Comparison of ENCODE assay signal across 3 cellular contexts in the genomic region with DNA sequence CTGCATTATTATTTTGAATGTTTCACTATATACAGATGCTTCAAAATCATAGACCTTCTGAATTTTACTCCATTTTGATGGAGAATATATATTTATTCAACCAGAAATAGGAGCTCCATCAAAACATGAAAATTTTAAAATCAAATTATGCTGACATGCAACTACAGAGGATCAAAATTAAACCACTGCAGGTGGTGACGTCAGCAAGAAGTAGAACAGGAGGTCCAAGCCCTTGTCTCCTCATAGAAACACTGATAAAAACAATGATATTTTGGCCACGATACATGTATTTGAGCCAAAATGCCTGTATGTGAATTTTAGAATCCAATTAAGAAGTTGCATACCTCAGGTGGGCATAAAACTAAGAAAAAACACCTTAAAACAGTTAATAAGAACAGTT.
TF ChIP-seq lines count a peak whose summit lies in the region.

No MANE protein-coding gene starts in this region.

TF ChIP-seq in A549, 52 proteins besides CTCF, POLR2A, EP300 and RAD21:
- peak; percentile 15 for TF ChIP-seq MAFK (IDR thresholded peaks at IDR 0.05; ENCODE audit: partially characterized antibody)
- no peak for TF ChIP-seq FOXS1 (CRISPR knock-in tag; IDR thresholded peaks at IDR 0.05)
- no peak for TF ChIP-seq ESRRA (IDR thresholded peaks at IDR 0.05; ENCODE audit: borderline replicate concordance, low read length)

TF ChIP-seq in GM23338, 12 proteins besides CTCF, POLR2A, EP300 and RAD21 (continues in another document):
- TF ChIP-seq EZH2 (IDR thresholded peaks at IDR 0.05; ENCODE audit: low read depth, unreplicated experiment): no peak
- TF ChIP-seq CREB1 (CRISPR knock-in tag; IDR thresholded peaks at IDR 0.05; ENCODE audit: low read depth): no peak
- TF ChIP-seq, protein P1, sequence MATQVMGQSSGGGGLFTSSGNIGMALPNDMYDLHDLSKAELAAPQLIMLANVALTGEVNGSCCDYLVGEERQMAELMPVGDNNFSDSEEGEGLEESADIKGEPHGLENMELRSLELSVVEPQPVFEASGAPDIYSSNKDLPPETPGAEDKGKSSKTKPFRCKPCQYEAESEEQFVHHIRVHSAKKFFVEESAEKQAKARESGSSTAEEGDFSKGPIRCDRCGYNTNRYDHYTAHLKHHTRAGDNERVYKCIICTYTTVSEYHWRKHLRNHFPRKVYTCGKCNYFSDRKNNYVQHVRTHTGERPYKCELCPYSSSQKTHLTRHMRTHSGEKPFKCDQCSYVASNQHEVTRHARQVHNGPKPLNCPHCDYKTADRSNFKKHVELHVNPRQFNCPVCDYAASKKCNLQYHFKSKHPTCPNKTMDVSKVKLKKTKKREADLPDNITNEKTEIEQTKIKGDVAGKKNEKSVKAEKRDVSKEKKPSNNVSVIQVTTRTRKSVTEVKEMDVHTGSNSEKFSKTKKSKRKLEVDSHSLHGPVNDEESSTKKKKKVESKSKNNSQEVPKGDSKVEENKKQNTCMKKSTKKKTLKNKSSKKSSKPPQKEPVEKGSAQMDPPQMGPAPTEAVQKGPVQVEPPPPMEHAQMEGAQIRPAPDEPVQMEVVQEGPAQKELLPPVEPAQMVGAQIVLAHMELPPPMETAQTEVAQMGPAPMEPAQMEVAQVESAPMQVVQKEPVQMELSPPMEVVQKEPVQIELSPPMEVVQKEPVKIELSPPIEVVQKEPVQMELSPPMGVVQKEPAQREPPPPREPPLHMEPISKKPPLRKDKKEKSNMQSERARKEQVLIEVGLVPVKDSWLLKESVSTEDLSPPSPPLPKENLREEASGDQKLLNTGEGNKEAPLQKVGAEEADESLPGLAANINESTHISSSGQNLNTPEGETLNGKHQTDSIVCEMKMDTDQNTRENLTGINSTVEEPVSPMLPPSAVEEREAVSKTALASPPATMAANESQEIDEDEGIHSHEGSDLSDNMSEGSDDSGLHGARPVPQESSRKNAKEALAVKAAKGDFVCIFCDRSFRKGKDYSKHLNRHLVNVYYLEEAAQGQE (IDR thresholded peaks at IDR 0.05; ENCODE audit: unreplicated experiment): no peak
- TF ChIP-seq, protein P2, sequence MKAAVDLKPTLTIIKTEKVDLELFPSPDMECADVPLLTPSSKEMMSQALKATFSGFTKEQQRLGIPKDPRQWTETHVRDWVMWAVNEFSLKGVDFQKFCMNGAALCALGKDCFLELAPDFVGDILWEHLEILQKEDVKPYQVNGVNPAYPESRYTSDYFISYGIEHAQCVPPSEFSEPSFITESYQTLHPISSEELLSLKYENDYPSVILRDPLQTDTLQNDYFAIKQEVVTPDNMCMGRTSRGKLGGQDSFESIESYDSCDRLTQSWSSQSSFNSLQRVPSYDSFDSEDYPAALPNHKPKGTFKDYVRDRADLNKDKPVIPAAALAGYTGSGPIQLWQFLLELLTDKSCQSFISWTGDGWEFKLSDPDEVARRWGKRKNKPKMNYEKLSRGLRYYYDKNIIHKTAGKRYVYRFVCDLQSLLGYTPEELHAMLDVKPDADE (IDR thresholded peaks at IDR 0.05): no peak
- no peak for TF ChIP-seq POLR2AphosphoS5 (IDR thresholded peaks at IDR 0.05; ENCODE audit: low read depth)
- no peak for TF ChIP-seq ZNF114 (CRISPR knock-in tag; IDR thresholded peaks at IDR 0.05)
- no peak for TF ChIP-seq EZH2phosphoT487 (IDR thresholded peaks at IDR 0.05; ENCODE audit: unreplicated experiment)
- TF ChIP-seq STAT1 (IDR thresholded peaks at IDR 0.05; ENCODE audit: unreplicated experiment): no peak
- TF ChIP-seq ZNF462 (CRISPR knock-in tag; IDR thresholded peaks at IDR 0.05): no peak

TF ChIP-seq in H1, 55 proteins besides CTCF, POLR2A, EP300 and RAD21:
- TF ChIP-seq, protein P3, sequence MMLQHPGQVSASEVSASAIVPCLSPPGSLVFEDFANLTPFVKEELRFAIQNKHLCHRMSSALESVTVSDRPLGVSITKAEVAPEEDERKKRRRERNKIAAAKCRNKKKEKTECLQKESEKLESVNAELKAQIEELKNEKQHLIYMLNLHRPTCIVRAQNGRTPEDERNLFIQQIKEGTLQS (IDR thresholded peaks at IDR 0.05; ENCODE audit: insufficient read depth, low read depth, low read length): no peak
- TF ChIP-seq RNF2 (IDR thresholded peaks at IDR 0.05; ENCODE audit: borderline replicate concordance, low read depth, low read length, missing control alignments, poor library complexity, severe bottlenecking): no peak
- TF ChIP-seq CBX5 (IDR thresholded peaks at IDR 0.05; ENCODE audit: low read depth, low read length): no peak
- TF ChIP-seq FOSL1 (IDR thresholded peaks at IDR 0.05; ENCODE audit: insufficient read depth, low read depth, low read length): no peak
- no peak for TF ChIP-seq RXRA (IDR thresholded peaks at IDR 0.05; ENCODE audit: insufficient read depth, low read depth, low read length)
- no peak for TF ChIP-seq YY1 (IDR thresholded peaks at IDR 0.05; ENCODE audit: low read depth, low read length)
- no peak for TF ChIP-seq ZNF274 (IDR thresholded peaks at IDR 0.05; ENCODE audit: borderline replicate concordance, extremely low read depth, low read length)
- no peak for TF ChIP-seq SIRT6 (IDR thresholded peaks at IDR 0.05; ENCODE audit: low read length)
- no peak for TF ChIP-seq SUZ12 (IDR thresholded peaks at IDR 0.05; ENCODE audit: low read length)
- TF ChIP-seq TAF1 (IDR thresholded peaks at IDR 0.05; ENCODE audit: low read depth, low read length): no peak
- TF ChIP-seq MAX (IDR thresholded peaks at IDR 0.05): no peak
- no peak for TF ChIP-seq GTF2F1 (IDR thresholded peaks at IDR 0.05; ENCODE audit: borderline replicate concordance, low read depth, low read length)
- TF ChIP-seq, protein P4, sequence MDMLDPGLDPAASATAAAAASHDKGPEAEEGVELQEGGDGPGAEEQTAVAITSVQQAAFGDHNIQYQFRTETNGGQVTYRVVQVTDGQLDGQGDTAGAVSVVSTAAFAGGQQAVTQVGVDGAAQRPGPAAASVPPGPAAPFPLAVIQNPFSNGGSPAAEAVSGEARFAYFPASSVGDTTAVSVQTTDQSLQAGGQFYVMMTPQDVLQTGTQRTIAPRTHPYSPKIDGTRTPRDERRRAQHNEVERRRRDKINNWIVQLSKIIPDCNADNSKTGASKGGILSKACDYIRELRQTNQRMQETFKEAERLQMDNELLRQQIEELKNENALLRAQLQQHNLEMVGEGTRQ (IDR thresholded peaks at IDR 0.05; ENCODE audit: low read length): no peak
- no peak for TF ChIP-seq EGR1 (IDR thresholded peaks at IDR 0.05; ENCODE audit: borderline replicate concordance, low read depth, low read length)
- TF ChIP-seq TBP (IDR thresholded peaks at IDR 0.05; ENCODE audit: low read depth, low read length): no peak
